ENCODE assay signal across 8 cellular contexts in the genomic region with DNA sequence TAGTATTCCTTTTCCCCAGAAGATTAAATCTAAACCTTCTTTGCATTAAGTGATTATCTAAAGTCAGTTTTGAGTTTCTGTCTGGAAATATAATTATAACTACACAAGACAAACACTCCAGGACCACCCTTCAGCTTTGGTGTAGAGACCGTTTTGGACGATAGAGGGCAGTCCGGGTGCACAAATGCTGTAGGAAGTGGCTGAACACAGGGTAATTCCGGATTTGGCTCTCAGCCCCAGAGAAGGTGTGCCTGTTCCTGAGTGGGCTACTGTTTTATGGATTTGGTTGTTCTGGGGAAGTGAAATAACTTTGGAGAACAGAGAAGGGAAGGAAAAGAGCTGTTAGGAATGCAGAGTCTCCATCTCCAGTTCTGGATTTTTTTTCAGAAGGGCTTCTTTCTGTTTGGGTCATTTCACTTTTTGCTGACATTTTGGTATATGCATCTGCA. TPM values are rescaled to one million over a fixed set of nuclear protein-coding genes. Genes with fewer than 3 reads are reported as not detected.
DNase-seq lines count a peak whose midpoint lies in the region; ATAC-seq and TF ChIP-seq lines count a peak whose summit lies in the region.

No MANE protein-coding gene starts in this region.

- H3K4me1 ChIP-seq in GM23248 (ENCODE audit: insufficient read depth) (peaks cover 10% of the 10 kb centered on the region), KMS-11 (ENCODE audit: low read depth, poor library complexity, severe bottlenecking) (peaks cover 31% of the 10 kb centered on the region), spleen (peaks cover 0 to 23% (median 10%) of the 10 kb centered on the region in 6 donors)

- peaks cover 11% of the 10 kb centered on the region; the same call in 1 of the 2 replicates for H3K79me2 ChIP-seq in GM23248 (ENCODE audit: insufficient read depth)
- no peaks in the 10 kb centered on the region for H3K79me2 ChIP-seq in KMS-11 (ENCODE audit: insufficient read depth, low read depth)

- H3K27me3 Mint-ChIP-seq in activated naive CD4-positive, alpha-beta T cell treated with anti-CD3 and anti-CD28 coated beads, Interleukin-2, amount 50 U/mL, for 24 hours = no peaks in the 10 kb centered on the region

- H3K9me3 ChIP-seq in GM23248 (ENCODE audit: low read depth) (no peaks in the 10 kb centered on the region), SK-N-MC (ENCODE audit: low read depth, low read length) (no peaks in the 10 kb centered on the region), spleen (no peaks in the 10 kb centered on the region)

- peaks cover 20% of the 10 kb centered on the region for H3F3A ChIP-seq in GM23248 (ENCODE audit: insufficient read depth)

- no peaks in the 10 kb centered on the region for H3K9me2 ChIP-seq in GM23248 (ENCODE audit: insufficient read depth)

- peak overlapping the region; percentile 56 for H3K27ac Mint-ChIP-seq in activated naive CD4-positive, alpha-beta T cell treated with anti-CD3 and anti-CD28 coated beads, Interleukin-2, amount 50 U/mL, for 24 hours

- H4K20me1 ChIP-seq in GM23248 (ENCODE audit: insufficient read depth) = peaks cover 16% of the 10 kb centered on the region; the same call in 1 of the 2 replicates
- H4K20me1 ChIP-seq in KMS-11 (ENCODE audit: insufficient read depth) = no peaks in the 10 kb centered on the region; the same call in 1 of the 2 replicates

- no peak overlapping the region for H3K27ac ChIP-seq in GM23248
- H3K27ac ChIP-seq in KMS-11 = no peak overlapping the region
- no peak overlapping the region for H3K27ac ChIP-seq in SK-N-MC
- H3K27ac ChIP-seq in spleen = no peak overlapping the region

- no peaks in the 10 kb centered on the region for H3K9me3 Mint-ChIP-seq in activated naive CD4-positive, alpha-beta T cell treated with anti-CD3 and anti-CD28 coated beads, Interleukin-2, amount 50 U/mL, for 24 hours

- no peak overlapping the region for H3K4me3 Mint-ChIP-seq in activated naive CD4-positive, alpha-beta T cell treated with anti-CD3 and anti-CD28 coated beads, Interleukin-2, amount 50 U/mL, for 24 hours

- H2AFZ ChIP-seq in GM23248 = no peak overlapping the region
- no peak overlapping the region for H2AFZ ChIP-seq in KMS-11 (ENCODE audit: low read depth)

- 35 to 45% methylated on average over 4 of the region's 4 CpGs for WGBS in GM23248 (ENCODE audit: low coverage in 1 of 2, low lambda C conversion rate in 2 of 2, missing lambda C conversion rate in 2 of 2), 2 experiments
- 1 to 4% (median 3%) methylated on average over 4 of the region's 4 CpGs for WGBS in spleen, 5 donors

- peaks cover 4% of the 10 kb centered on the region; the same call in 1 of the 2 replicates for H3K36me3 ChIP-seq in GM23248 (ENCODE audit: low read depth)
- no peaks in the 10 kb centered on the region for H3K36me3 ChIP-seq in KMS-11 (ENCODE audit: insufficient read depth)
- H3K36me3 ChIP-seq in SK-N-MC (ENCODE audit: insufficient read depth, low read length) = peaks cover 32% of the 10 kb centered on the region
- H3K36me3 ChIP-seq in spleen = peaks cover 0 to 81% (median 40%) of the 10 kb centered on the region in 6 donors

- peaks cover 8% of the 10 kb centered on the region for H3K4me1 Mint-ChIP-seq in activated naive CD4-positive, alpha-beta T cell treated with anti-CD3 and anti-CD28 coated beads, Interleukin-2, amount 50 U/mL, for 24 hours

- in situ Hi-C loops in GM23248 (cut with MboI) = no loop called here

- DNase-seq in GM23248 (peak; percentile 51), SK-N-MC (ENCODE audit: low read depth, low spot score) (peak; percentile 51), left ventricle myocardium superior (peak; percentile 54), spleen (no peak), ureter (ENCODE audit: low spot score) (no peak)

- peak; percentile 75 for ATAC-seq in left ventricle myocardium superior

- no peak overlapping the region for H3K4me3 ChIP-seq in GM23248
- H3K4me3 ChIP-seq in KMS-11 (IDR thresholded peaks at IDR 0.05; ENCODE audit: insufficient read depth, low read depth, low read length) = no peak overlapping the region
- peak overlapping the region; percentile 15; the same call in 1 of the 2 replicates for H3K4me3 ChIP-seq in SK-N-MC
- no peak overlapping the region for H3K4me3 ChIP-seq in spleen

- H3K4me2 ChIP-seq in GM23248 (ENCODE audit: unreplicated experiment) (no peak overlapping the region), KMS-11 (0 out of 2 replicates have a peak overlapping the region, but pooled peaks have one; percentile 8)

- peaks cover 12% of the 10 kb centered on the region for H3K36me3 Mint-ChIP-seq in activated naive CD4-positive, alpha-beta T cell treated with anti-CD3 and anti-CD28 coated beads, Interleukin-2, amount 50 U/mL, for 24 hours

- no peak for TF ChIP-seq POLR2A in spleen (IDR thresholded peaks at IDR 0.05)

- intact Hi-C loops in left ventricle myocardium superior (cut with micrococcal nuclease) = no loop called here
- intact Hi-C loops in spleen (cut with DNase I; ENCODE audit: low total_unique reads) = no loop called here

- H3K27me3 ChIP-seq in GM23248 (replicated peaks; ENCODE audit: insufficient read depth) = no peaks in the 10 kb centered on the region
- no peaks in the 10 kb centered on the region for H3K27me3 ChIP-seq in KMS-11 (ENCODE audit: insufficient read depth, low read depth)
- H3K27me3 ChIP-seq in spleen (replicated peaks in 1 of 7) = no peaks in the 10 kb centered on the region

- TF ChIP-seq CTCF in GM12872 (IDR thresholded peaks at IDR 0.05; ENCODE audit: insufficient read depth, low read depth, low read length) (peak; percentile 84), KMS-11 (conservative IDR thresholded peaks at IDR 0.05; ENCODE audit: low read depth, low read length) (peak; percentile 94), spleen (IDR thresholded peaks at IDR 0.05 in 8 of 11, conservative IDR thresholded peaks at IDR 0.05 in 3 of 11) (peak; percentile 14 to 78 (median 70))

- H3K9ac ChIP-seq in GM23248 = no peak overlapping the region
- H3K9ac ChIP-seq in KMS-11 = no peak overlapping the region
- H3K9ac ChIP-seq in SK-N-MC (ENCODE audit: insufficient read length) = no peak overlapping the region

RNA-seq across cellular contexts. Expression of a gene that starts 14.8 kb away (rescaled TPM):
- total RNA-seq in GM23248 (2014; rRNA removed; shearing (Covaris generic)) = 127 and 209 TPM in 2 replicates
- polyA plus RNA-seq in GM23248 (2016; fragmentation: Nextera tagmentation; extraction: Ambion mirVana) (99.8 and 104 TPM in 2 replicates), spleen (10 to 100 TPM in 2 of 3 donors, 1 to 10 TPM in 1; 10.0 to 17.1 (median 13.0) TPM)
- total RNA-seq in left ventricle myocardium superior (27.2 TPM), spleen (10 to 100 TPM; 35.0 to 60.1 (median 45.0) TPM), ureter (48.1 TPM)

RNA-seq across cellular contexts. Expression of a gene that starts 44.2 kb away (rescaled TPM):
- 10.0 and 13.3 TPM in 2 replicates for total RNA-seq in GM23248 (2014; rRNA removed; shearing (Covaris generic))
- polyA plus RNA-seq in GM23248 (2016; fragmentation: Nextera tagmentation; extraction: Ambion mirVana) = 10.3 and 13.7 TPM in 2 replicates
- total RNA-seq in left ventricle myocardium superior = 8.2 TPM
- total RNA-seq in spleen = 10 to 100 TPM; 28.7 to 59.5 (median 44.8) TPM
- 10 to 100 TPM; 22.4 to 87.6 (median 60.3) TPM for polyA plus RNA-seq in spleen
- total RNA-seq in ureter = 44.0 TPM

Comparison
In these comparisons a context has a peak if more than half of its experiments do, and no peak if none do; other contexts are left out.
1. DNase-seq: peak in GM23248 (single experiment), SK-N-MC (single experiment) and left ventricle myocardium superior (single experiment); none in spleen (single experiment) and ureter (single experiment).
2. Peak in every context shown above with its lines, with median percentiles within 50 percentile points of each other: CTCF ChIP-seq.